8 cellular contexts compared by ENCODE assay signal in the genomic region with DNA sequence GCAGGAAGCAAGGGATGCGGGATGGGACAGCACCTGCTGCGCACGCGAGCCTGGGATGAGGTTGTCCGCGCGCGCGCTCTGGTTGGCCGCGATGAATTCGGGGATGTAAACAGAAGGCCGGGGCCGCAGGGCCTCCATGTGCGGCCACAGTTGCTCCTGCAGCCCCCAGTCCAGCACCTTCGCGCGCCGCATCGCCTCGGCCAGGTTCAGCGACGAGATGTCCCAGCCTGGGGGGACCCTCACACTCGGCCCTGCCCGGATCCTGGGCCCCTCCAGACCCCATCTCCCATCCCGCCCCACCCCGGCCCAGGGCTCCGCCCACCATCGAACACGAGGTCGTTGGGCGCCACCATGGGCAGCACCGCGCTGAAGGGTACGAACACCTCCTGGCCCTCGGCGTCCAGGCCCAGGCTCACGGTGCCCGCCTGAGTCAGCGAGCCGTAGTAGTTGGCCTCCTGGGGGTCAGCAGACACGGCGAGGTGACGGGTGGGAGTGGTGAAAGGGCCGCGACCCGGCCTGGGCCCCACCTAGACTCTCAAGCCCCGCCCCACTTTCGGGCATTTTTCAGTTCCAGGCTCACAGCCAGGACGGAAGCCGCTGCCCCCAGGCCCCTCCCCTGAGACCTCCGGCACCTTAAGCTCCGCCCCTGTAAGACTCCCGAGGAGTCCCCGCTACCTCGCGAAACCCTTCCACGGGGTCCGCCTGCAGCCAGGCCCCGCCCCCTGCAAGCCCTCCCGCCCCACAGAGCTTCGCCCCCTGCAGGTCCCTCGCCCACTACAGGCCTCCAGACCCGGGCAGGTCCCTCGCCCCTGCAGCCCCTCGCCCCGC. TPM values are rescaled to one million over a fixed set of nuclear protein-coding genes. Genes with fewer than 3 reads are reported as not detected.
DNase-seq lines count a peak whose midpoint lies in the region; ATAC-seq lines count a peak whose summit lies in the region.

No MANE protein-coding gene starts in this region.

- H3K27ac ChIP-seq in skeletal muscle tissue (ENCODE audit: low read depth, low read length), result no peak overlapping the region

- ATAC-seq in GM19467 (IDR thresholded peaks at IDR 0.05; ENCODE audit: unreplicated experiment), result peak; percentile 41

- DNase-seq in CD1c-positive myeloid dendritic cell (ENCODE audit: extremely low spot score), result peak; percentile 80
- DNase-seq in MV-4-11 (lab: John Stamatoyannopoulos, UW), result peak; percentile 69
- peak; percentile 41 to 78 (median 70) for DNase-seq in T-helper 2 cell
- peak; percentile 86 for DNase-seq in amniotic epithelial cell (ENCODE audit: low read depth)
- no peak for DNase-seq in HPDE6-E6E7 (ENCODE audit: extremely low spot score)

- peaks cover 0 to 19% (median 8%) of the 10 kb centered on the region in 3 donors for H3K27me3 ChIP-seq in skeletal muscle tissue (ENCODE audit: control insufficient read depth in 3 of 3, insufficient read depth in 3 of 3, low read length in 3 of 3)

- H3K4me3 ChIP-seq in iPS-11a (ENCODE audit: low read depth, low read length) (peak overlapping the region; percentile 46), skeletal muscle tissue (ENCODE audit: low read length in 3 of 3) (peak overlapping the region; percentile 29 to 36 (median 30))

- no peak overlapping the region for H3K9ac ChIP-seq in skeletal muscle tissue (ENCODE audit: low read depth in 1 of 3, low read length in 3 of 3)

- H3K9me3 ChIP-seq in skeletal muscle tissue (ENCODE audit: control insufficient read depth in 3 of 3, low read length in 3 of 3), result no peaks in the 10 kb centered on the region

- H3K36me3 ChIP-seq in skeletal muscle tissue (ENCODE audit: control insufficient read depth in 3 of 3, insufficient read depth in 3 of 3, low read length in 3 of 3), result peaks cover 0 to 2% (median 0%) of the 10 kb centered on the region in 3 donors

- peaks cover 13 to 41% (median 21%) of the 10 kb centered on the region in 3 donors for H3K4me1 ChIP-seq in skeletal muscle tissue (ENCODE audit: control insufficient read depth in 3 of 3, insufficient read depth in 3 of 3, low read length in 3 of 3)

RNA-seq across cellular contexts. Expression of a gene that starts 1.1 kb away (rescaled TPM):
- 86.6 TPM for total RNA-seq in skeletal muscle tissue

RNA-seq across cellular contexts. Expression of a gene that starts 17.7 kb away (rescaled TPM):
- total RNA-seq in skeletal muscle tissue, result 79.3 TPM

RNA-seq across cellular contexts. Expression of a gene that starts 39.4 kb away (rescaled TPM):
- 2.1 TPM for total RNA-seq in skeletal muscle tissue

RNA-seq across cellular contexts. Expression of a gene that starts 50.9 kb away (rescaled TPM):
- 1.0 TPM for total RNA-seq in skeletal muscle tissue
